17 cellular contexts compared by ENCODE assay signal in genomic region chr22:23129149-23129548, GRCh38. TPM values are rescaled to one million over a fixed set of nuclear protein-coding genes. Genes with fewer than 3 reads are reported as not detected.
"Had no signal": no experiment of that assay in that cellular context is flagged by ENCODE, and none has a peak within 500 bp of the region (broad histone marks: within the 10 kb centered on the region; RNA-seq: fewer than 3 reads in every experiment).

No MANE protein-coding gene starts in this region.

- H3K4me3 Mint-ChIP-seq: central memory CD8-positive, alpha-beta T cell; immature natural killer cell; naive thymus-derived CD8-positive, alpha-beta T cell; stimulated activated naive B cell treated with anti-CD40 and anti-IgM and Interleukin-4, amounts not matched to agents 10 μg/mL and 1 μg/mL and 100 μg/mL, for 72 hours; stimulated activated naive CD8-positive, alpha-beta T cell treated with anti-CD3 and anti-CD28 coated beads, Interleukin-15, Interleukin-2, amounts not matched to agents 100 ng/mL and 50 ng/mL, for 24 hours had no signal

- H3K4me3 ChIP-seq: esophagus squamous epithelium, left lung, psoas muscle, skin epidermis, spleen, suprapubic skin, thyroid gland, vagina had no signal

- H3K9me3 ChIP-seq: esophagus squamous epithelium, left lung, psoas muscle, spleen, suprapubic skin, thyroid gland, vagina had no signal

- H3K27ac ChIP-seq: esophagus squamous epithelium, left lung, psoas muscle, skin epidermis, spleen, suprapubic skin, thyroid gland, vagina had no signal

- H3K4me1 Mint-ChIP-seq: central memory CD8-positive, alpha-beta T cell had no signal

- H3K4me1 ChIP-seq: left lung, psoas muscle, vagina had no signal

- H3K36me3 ChIP-seq: esophagus squamous epithelium, left lung, spleen, suprapubic skin, thyroid gland, vagina had no signal

- DNase-seq: esophagus squamous epithelium had no signal

- H3K9me3 Mint-ChIP-seq: central memory CD8-positive, alpha-beta T cell; immature natural killer cell; naive thymus-derived CD8-positive, alpha-beta T cell; stimulated activated naive B cell treated with anti-CD40 and anti-IgM and Interleukin-4, amounts not matched to agents 10 μg/mL and 1 μg/mL and 100 μg/mL, for 72 hours; stimulated activated naive CD8-positive, alpha-beta T cell treated with anti-CD3 and anti-CD28 coated beads, Interleukin-15, Interleukin-2, amounts not matched to agents 100 ng/mL and 50 ng/mL, for 24 hours had no signal

- H3K27me3 Mint-ChIP-seq: central memory CD8-positive, alpha-beta T cell; naive thymus-derived CD8-positive, alpha-beta T cell; stimulated activated naive B cell treated with anti-CD40 and anti-IgM and Interleukin-4, amounts not matched to agents 10 μg/mL and 1 μg/mL and 100 μg/mL, for 72 hours; stimulated activated naive CD8-positive, alpha-beta T cell treated with anti-CD3 and anti-CD28 coated beads, Interleukin-15, Interleukin-2, amounts not matched to agents 100 ng/mL and 50 ng/mL, for 24 hours had no signal

- H3K27me3 ChIP-seq: esophagus squamous epithelium, left lung, spleen, suprapubic skin, thyroid gland, vagina had no signal

- H3K36me3 Mint-ChIP-seq: immature natural killer cell; naive thymus-derived CD8-positive, alpha-beta T cell; stimulated activated naive B cell treated with anti-CD40 and anti-IgM and Interleukin-4, amounts not matched to agents 10 μg/mL and 1 μg/mL and 100 μg/mL, for 72 hours had no signal

- H3K27ac Mint-ChIP-seq: stimulated activated naive B cell treated with anti-CD40 and anti-IgM and Interleukin-4, amounts not matched to agents 10 μg/mL and 1 μg/mL and 100 μg/mL, for 72 hours; stimulated activated naive CD8-positive, alpha-beta T cell treated with anti-CD3 and anti-CD28 coated beads, Interleukin-15, Interleukin-2, amounts not matched to agents 100 ng/mL and 50 ng/mL, for 24 hours had no signal

- FAIRE-seq: endometrium had no signal

RNA-seq across cellular contexts. Expression of gene RSPH14, which starts 12.6 kb away (rescaled TPM):
- total RNA-seq: esophagus squamous epithelium, lung microvascular endothelial cell, osteocyte, psoas muscle, right cardiac atrium, vagina had no signal
- polyA plus RNA-seq: psoas muscle had no signal
